Comparison of ENCODE assay signal across 21 cellular contexts in the genomic region with DNA sequence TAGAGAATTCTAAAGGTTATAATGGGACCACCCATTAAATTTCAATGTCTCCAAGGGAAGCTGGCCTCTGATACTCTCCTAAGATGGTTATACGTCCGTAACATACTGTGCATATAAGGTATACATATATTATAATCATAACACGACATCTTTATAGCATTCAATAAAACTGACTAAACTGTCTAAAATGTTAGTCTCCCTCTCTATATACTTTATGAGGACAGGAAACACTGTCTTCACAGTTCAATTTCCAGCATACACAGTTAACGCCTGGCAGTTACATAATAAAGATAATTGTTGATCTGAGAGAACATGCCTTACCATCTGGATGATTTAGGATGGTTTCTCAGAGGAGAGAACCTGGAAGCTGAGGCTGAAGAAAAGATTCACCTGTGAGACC. TPM values are rescaled to one million over a fixed set of nuclear protein-coding genes. Genes with fewer than 3 reads are reported as not detected.
A peak's percentile ranks its signal among the peaks of the same experiment; 100 is the strongest.
DNase-seq lines count a peak whose midpoint lies in the region; ATAC-seq and TF ChIP-seq lines count a peak whose summit lies in the region.
"Had no signal": no experiment of that assay in that cellular context is flagged by ENCODE, and none has a peak within 500 bp of the region (broad histone marks: within the 10 kb centered on the region; RNA-seq: fewer than 3 reads in every experiment).

No MANE protein-coding gene starts in this region.

- peak overlapping the region; percentile 95 for H3K4me3 Mint-ChIP-seq in activated naive CD4-positive, alpha-beta T cell treated with anti-CD3 and anti-CD28 coated beads, Interleukin-2, amount 50 U/mL, for 24 hours
- H3K4me3 Mint-ChIP-seq in mesothelial cell of epicardium: peak overlapping the region; percentile 92

- H3K27me3 Mint-ChIP-seq in activated naive CD4-positive, alpha-beta T cell treated with anti-CD3 and anti-CD28 coated beads, Interleukin-2, amount 50 U/mL, for 24 hours: peaks cover 20% of the 10 kb centered on the region
- peaks cover 12% of the 10 kb centered on the region for H3K27me3 Mint-ChIP-seq in mesothelial cell of epicardium (ENCODE audit: low read depth)

- peak overlapping the region; percentile 69 for H3K4me2 ChIP-seq in SU-DHL-6 (ENCODE audit: low read depth, low read length, poor library complexity, severe bottlenecking)

- H3K79me2 ChIP-seq in SU-DHL-6 (ENCODE audit: insufficient read depth, low read length): peaks cover 34% of the 10 kb centered on the region

- no peaks in the 10 kb centered on the region for H3K36me3 Mint-ChIP-seq in activated naive CD4-positive, alpha-beta T cell treated with anti-CD3 and anti-CD28 coated beads, Interleukin-2, amount 50 U/mL, for 24 hours
- no peaks in the 10 kb centered on the region for H3K36me3 Mint-ChIP-seq in mesothelial cell of epicardium

- TF ChIP-seq CTCF in SU-DHL-6 (IDR thresholded peaks at IDR 0.05; ENCODE audit: insufficient read depth, low read length, poor library complexity, severe bottlenecking) (no peak), mesothelial cell of epicardium (IDR thresholded peaks at IDR 0.05; ENCODE audit: unreplicated experiment) (no peak), right atrium auricular region (IDR thresholded peaks at IDR 0.05) (no peak)

- no peak for ATAC-seq in HG02885 (IDR thresholded peaks at IDR 0.05; ENCODE audit: poor library complexity, unreplicated experiment)

- no peak overlapping the region for H3K27ac Mint-ChIP-seq in activated naive CD4-positive, alpha-beta T cell treated with anti-CD3 and anti-CD28 coated beads, Interleukin-2, amount 50 U/mL, for 24 hours
- no peak overlapping the region for H3K27ac Mint-ChIP-seq in mesothelial cell of epicardium

- H3K36me3 ChIP-seq in SU-DHL-6 (ENCODE audit: low read length) (peaks cover under 1% of the 10 kb centered on the region; the same call in 1 of the 2 replicates), right atrium auricular region (no peaks in the 10 kb centered on the region)
- H3K36me3 ChIP-seq: adrenal gland, lower lobe of right lung, sigmoid colon had no signal

- peaks cover 0 to 19% of the 10 kb centered on the region in 2 donors for H3K4me1 ChIP-seq in right atrium auricular region

- DNase-seq in activated naive CD4-positive, alpha-beta T cell treated with anti-CD3 and anti-CD28 coated beads, Interleukin-2, amount 50 U/mL, for 16 hours: no peak
- DNase-seq in mesothelial cell of epicardium (ENCODE audit: low spot score in 2 of 2, unreplicated experiment in 2 of 2): no peak
- no peak for DNase-seq in right atrium auricular region (ENCODE audit: low spot score)
- no peak for DNase-seq in NCI-H1694 (lab: John Stamatoyannopoulos, UW)
- no peak for DNase-seq in nucleus accumbens (lab: John Stamatoyannopoulos, UW)
- DNase-seq: activated CD8-positive, alpha-beta memory T cell treated with anti-CD3 and anti-CD28 coated beads, Interleukin-2, amount 50 U/mL, for 48 hours; adrenal gland; caudate nucleus; effector CD8-positive, alpha-beta T cell; GF-D8; glutamatergic neuron; lower lobe of right lung; MG63; NCI-H187; NCI-H345; NK-92 treated with Interleukin-12 subunit alpha and Interleukin-12 subunit beta, amount 100 ng/mL, for 24 hours; sigmoid colon; stimulated activated CD4-positive, alpha-beta T cell treated with anti-CD3 and anti-CD28 coated beads, Interleukin-2, amount 100 ng/mL, for 24 hours had no signal

- H3F3A ChIP-seq in SU-DHL-6 (ENCODE audit: insufficient read depth): no peaks in the 10 kb centered on the region

- H3K4me1 Mint-ChIP-seq in activated naive CD4-positive, alpha-beta T cell treated with anti-CD3 and anti-CD28 coated beads, Interleukin-2, amount 50 U/mL, for 24 hours: peaks cover 32% of the 10 kb centered on the region
- peaks cover 21% of the 10 kb centered on the region for H3K4me1 Mint-ChIP-seq in mesothelial cell of epicardium

- H3K27ac ChIP-seq in SU-DHL-6 (ENCODE audit: low read depth, low read length) (no peak overlapping the region), right atrium auricular region (no peak overlapping the region)

- H2AFZ ChIP-seq in SU-DHL-6 (ENCODE audit: low read depth, low read length, severe bottlenecking): no peak overlapping the region

- H3K4me3 ChIP-seq in SU-DHL-6 (ENCODE audit: insufficient read depth, low read length, poor library complexity, severe bottlenecking): no peak overlapping the region
- H3K4me3 ChIP-seq in right atrium auricular region: no peak overlapping the region

- H3K9me3 ChIP-seq in SU-DHL-6 (ENCODE audit: insufficient read depth, low read length) (no peaks in the 10 kb centered on the region), right atrium auricular region (no peaks in the 10 kb centered on the region)
- H3K9me3 ChIP-seq: adrenal gland, lower lobe of right lung, MG63, sigmoid colon had no signal

- H3K9me3 Mint-ChIP-seq in activated naive CD4-positive, alpha-beta T cell treated with anti-CD3 and anti-CD28 coated beads, Interleukin-2, amount 50 U/mL, for 24 hours: peaks cover 5% of the 10 kb centered on the region
- peaks cover 25% of the 10 kb centered on the region for H3K9me3 Mint-ChIP-seq in mesothelial cell of epicardium

- H3K27me3 ChIP-seq in SU-DHL-6 (ENCODE audit: low read length): no peaks in the 10 kb centered on the region
- H3K27me3 ChIP-seq in right atrium auricular region: no peaks in the 10 kb centered on the region
- H3K27me3 ChIP-seq: adrenal gland, MG63, sigmoid colon had no signal

- no peaks in the 10 kb centered on the region for H4K20me1 ChIP-seq in SU-DHL-6 (ENCODE audit: low read depth, low read length)

- H3K9ac ChIP-seq in SU-DHL-6 (ENCODE audit: low read length): no peak overlapping the region

- H3K9me2 ChIP-seq in SU-DHL-6 (replicated peaks; ENCODE audit: insufficient read depth, low read length): no peaks in the 10 kb centered on the region

RNA-seq across cellular contexts. Expression of a gene that starts 1.2 kb away (rescaled TPM):
- total RNA-seq in mesothelial cell of epicardium (21.3 to 24.8 TPM (median 24.5 TPM) in 3 replicates), right atrium auricular region (10 to 100 TPM in 1 of 2 donors, 1 to 10 TPM in 1; 5.5 to 11.9 TPM)
